ENCODE assay signal across 1 cellular context in the genomic region with DNA sequence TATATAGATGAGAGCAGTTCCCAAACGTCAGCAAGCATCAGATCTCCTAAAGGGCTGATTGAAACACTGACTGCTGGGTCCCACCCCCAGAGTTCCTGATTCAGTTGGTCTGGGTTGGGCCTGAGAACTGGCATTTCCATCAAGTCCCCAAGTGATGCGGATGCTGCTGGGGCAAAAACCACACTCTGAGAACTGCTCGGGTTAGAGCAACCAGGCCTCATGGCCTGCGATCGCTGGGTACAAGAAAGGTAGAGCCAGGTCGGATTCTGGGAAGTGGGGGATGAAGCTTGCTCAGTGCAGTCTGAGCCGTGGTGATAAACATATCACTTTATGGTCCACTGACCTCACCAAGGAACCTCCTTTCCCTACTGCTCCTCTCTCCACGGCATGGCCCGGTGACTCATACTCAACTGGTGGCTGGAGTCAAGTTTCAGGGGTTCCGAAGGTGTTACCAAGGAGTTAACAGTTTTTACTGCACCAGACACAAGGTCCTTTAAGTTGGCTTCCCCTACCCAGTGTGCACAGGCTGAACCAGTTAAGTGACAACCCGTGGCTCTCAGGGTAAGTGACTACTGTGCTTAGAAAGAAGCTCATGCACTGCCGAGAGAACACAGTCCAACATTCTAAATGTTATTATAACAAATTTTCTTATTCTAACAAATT.
TF ChIP-seq lines count a peak whose summit lies in the region.

No MANE protein-coding gene starts in this region.

TF ChIP-seq in K562, 482 proteins besides CTCF, POLR2A, EP300 and RAD21 (continued from another document):
- TF ChIP-seq SMARCA4 (IDR thresholded peaks at IDR 0.05) (peak; percentile 98), MAZ (CRISPR knock-in tag; conservative IDR thresholded peaks at IDR 0.05 in 1 of 2, IDR thresholded peaks at IDR 0.05 in 1 of 2) (peak; percentile 52 to 58; a peak in 2 of 4 replicates), XRCC3 (IDR thresholded peaks at IDR 0.05) (no peak), ZEB2 (IDR thresholded peaks at IDR 0.05) (peak; percentile 94), NR2C2 (CRISPR knock-in tag; IDR thresholded peaks at IDR 0.05) (0 out of 2 replicates have a peak, but pooled peaks have one; percentile 37), NR2C2 (tag; IDR thresholded peaks at IDR 0.05) (peak; percentile 81), HBP1 (CRISPR knock-in tag; IDR thresholded peaks at IDR 0.05) (0 out of 2 replicates have a peak, but pooled peaks have one; percentile 58), MBD2 (IDR thresholded peaks at IDR 0.05; ENCODE audit: borderline replicate concordance, low read depth) (peak; percentile 89), AFF1 (IDR thresholded peaks at IDR 0.05; ENCODE audit: low read depth in 1 of 2, partially characterized antibody in 2 of 2) (peak in 1 of 2 experiments; percentile 68), RNF219 (CRISPR knock-in tag; IDR thresholded peaks at IDR 0.05) (no peak), PHF20 (IDR thresholded peaks at IDR 0.05; ENCODE audit: partially characterized antibody) (no peak), ARID2 (IDR thresholded peaks at IDR 0.05) (no peak), RBM17 (IDR thresholded peaks at IDR 0.05; ENCODE audit: borderline replicate concordance, low read depth, low read length) (no peak), KDM5B (IDR thresholded peaks at IDR 0.05; ENCODE audit: insufficient replicate concordance, low read depth, low read length) (peak; percentile 55), ZFPM2 (CRISPR knock-in tag; IDR thresholded peaks at IDR 0.05) (no peak), HCFC1 (IDR thresholded peaks at IDR 0.05; ENCODE audit: low read depth, low read length) (0 out of 2 replicates have a peak, but pooled peaks have one; percentile 28), MTA1 (IDR thresholded peaks at IDR 0.05; ENCODE audit: borderline replicate concordance) (0 out of 2 replicates have a peak, but pooled peaks have one; percentile 64), NFATC3 (IDR thresholded peaks at IDR 0.05) (no peak), NCOR1 (IDR thresholded peaks at IDR 0.05) (peak; percentile 94), ZNF121 (CRISPR knock-in tag; conservative IDR thresholded peaks at IDR 0.05) (no peak), ARNT (IDR thresholded peaks at IDR 0.05) (peak; percentile 83 to 84; a peak in 3 of 4 replicates), THRAP3 (IDR thresholded peaks at IDR 0.05; ENCODE audit: borderline replicate concordance) (no peak), ZNF511 (CRISPR knock-in tag; IDR thresholded peaks at IDR 0.05) (no peak; the same call in 1 of the 2 replicates), CBFB (CRISPR knock-in tag; IDR thresholded peaks at IDR 0.05) (peak; percentile 77; the same call in 1 of the 2 replicates), ZNF696 (CRISPR knock-in tag; conservative IDR thresholded peaks at IDR 0.05) (no peak), MAFG (tag; conservative IDR thresholded peaks at IDR 0.05) (no peak), BHLHE40 (IDR thresholded peaks at IDR 0.05; ENCODE audit: low read length) (peak; percentile 74)
- TF ChIP-seq, protein P1, sequence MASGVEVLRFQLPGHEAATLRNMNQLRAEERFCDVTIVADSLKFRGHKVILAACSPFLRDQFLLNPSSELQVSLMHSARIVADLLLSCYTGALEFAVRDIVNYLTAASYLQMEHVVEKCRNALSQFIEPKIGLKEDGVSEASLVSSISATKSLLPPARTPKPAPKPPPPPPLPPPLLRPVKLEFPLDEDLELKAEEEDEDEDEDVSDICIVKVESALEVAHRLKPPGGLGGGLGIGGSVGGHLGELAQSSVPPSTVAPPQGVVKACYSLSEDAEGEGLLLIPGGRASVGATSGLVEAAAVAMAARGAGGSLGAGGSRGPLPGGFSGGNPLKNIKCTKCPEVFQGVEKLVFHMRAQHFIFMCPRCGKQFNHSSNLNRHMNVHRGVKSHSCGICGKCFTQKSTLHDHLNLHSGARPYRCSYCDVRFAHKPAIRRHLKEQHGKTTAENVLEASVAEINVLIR (CRISPR knock-in tag; IDR thresholded peaks at IDR 0.05), result no peak
- TF ChIP-seq, protein P2, sequence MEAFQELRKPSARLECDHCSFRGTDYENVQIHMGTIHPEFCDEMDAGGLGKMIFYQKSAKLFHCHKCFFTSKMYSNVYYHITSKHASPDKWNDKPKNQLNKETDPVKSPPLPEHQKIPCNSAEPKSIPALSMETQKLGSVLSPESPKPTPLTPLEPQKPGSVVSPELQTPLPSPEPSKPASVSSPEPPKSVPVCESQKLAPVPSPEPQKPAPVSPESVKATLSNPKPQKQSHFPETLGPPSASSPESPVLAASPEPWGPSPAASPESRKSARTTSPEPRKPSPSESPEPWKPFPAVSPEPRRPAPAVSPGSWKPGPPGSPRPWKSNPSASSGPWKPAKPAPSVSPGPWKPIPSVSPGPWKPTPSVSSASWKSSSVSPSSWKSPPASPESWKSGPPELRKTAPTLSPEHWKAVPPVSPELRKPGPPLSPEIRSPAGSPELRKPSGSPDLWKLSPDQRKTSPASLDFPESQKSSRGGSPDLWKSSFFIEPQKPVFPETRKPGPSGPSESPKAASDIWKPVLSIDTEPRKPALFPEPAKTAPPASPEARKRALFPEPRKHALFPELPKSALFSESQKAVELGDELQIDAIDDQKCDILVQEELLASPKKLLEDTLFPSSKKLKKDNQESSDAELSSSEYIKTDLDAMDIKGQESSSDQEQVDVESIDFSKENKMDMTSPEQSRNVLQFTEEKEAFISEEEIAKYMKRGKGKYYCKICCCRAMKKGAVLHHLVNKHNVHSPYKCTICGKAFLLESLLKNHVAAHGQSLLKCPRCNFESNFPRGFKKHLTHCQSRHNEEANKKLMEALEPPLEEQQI (IDR thresholded peaks at IDR 0.05), result 0 out of 2 replicates have a peak, but pooled peaks have one; percentile 14
